ENCODE assay signal across 22 cellular contexts in the genomic region with DNA sequence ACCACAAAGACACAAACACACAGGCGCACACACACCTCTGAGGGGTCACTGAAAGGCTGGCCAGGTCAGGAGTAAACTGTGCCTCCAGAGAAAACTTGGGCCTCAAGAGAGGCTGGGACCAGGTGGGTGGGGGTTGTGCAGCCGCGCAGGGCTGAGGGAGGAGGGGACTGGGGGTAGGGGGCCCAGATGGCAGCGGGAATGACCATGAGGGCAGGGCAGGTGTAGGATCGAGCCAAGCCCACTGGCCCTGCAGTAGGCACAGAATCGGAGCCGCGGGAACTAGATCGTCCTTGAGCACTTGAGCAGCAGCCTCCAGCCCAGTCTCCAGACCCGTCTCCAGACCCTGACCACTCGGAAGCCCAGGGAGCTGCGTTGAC. TPM values are rescaled to one million over a fixed set of nuclear protein-coding genes. Genes with fewer than 3 reads are reported as not detected.
DNase-seq lines count a peak whose midpoint lies in the region; ATAC-seq and TF ChIP-seq lines count a peak whose summit lies in the region.
"Had no signal": no experiment of that assay in that cellular context is flagged by ENCODE, and none has a peak within 500 bp of the region (broad histone marks: within the 10 kb centered on the region; RNA-seq: fewer than 3 reads in every experiment).

No MANE protein-coding gene starts in this region.

- H3K36me3 ChIP-seq in SK-N-SH (replicated peaks in 1 of 2; ENCODE audit: control insufficient read depth in 1 of 2, insufficient read depth in 2 of 2, low read length in 1 of 2): peaks cover 17 to 19% of the 10 kb centered on the region in 2 experiments
- H3K36me3 ChIP-seq: right lobe of liver had no signal

- CTCF ChIA-PET in SK-N-SH (lab: Yijun Ruan, JAX): no interaction called here
- CTCF ChIA-PET in activated CD4-positive, alpha-beta memory T cell treated with anti-CD3 and anti-CD28 coated beads for 36 hours (lab: Charles Lee): interaction anchor here (0.6 kb wide), 1 partner anchor 48 kb away, joined by 3 read pairs; no protein-coding TSS in a partner anchor

- H3K4me3 Mint-ChIP-seq in activated CD4-positive, alpha-beta memory T cell treated with anti-CD3 and anti-CD28 coated beads for 36 hours: no peak overlapping the region
- H3K4me3 Mint-ChIP-seq: dendritic cell treated with granulocyte-macrophage colony-stimulating factor and Interleukin-4, amounts not matched to agents 40 ng/mL and 50 ng/mL, for 4 days; nephron had no signal

- no peaks in the 10 kb centered on the region for H3K27me3 ChIP-seq in SK-N-SH (ENCODE audit: insufficient read depth)
- H3K27me3 ChIP-seq: right lobe of liver had no signal

- ATAC-seq in SK-N-SH treated with all-trans-retinoic acid at 6 μM for 48 hours (peak; percentile 22; the same call in 2 of the 3 replicates), left lobe of liver (no peak), sciatic nerve (no peak), GM18498 (IDR thresholded peaks at IDR 0.05; ENCODE audit: unreplicated experiment) (no peak), HG03520 (IDR thresholded peaks at IDR 0.05; ENCODE audit: unreplicated experiment) (no peak)
- ATAC-seq: right lobe of liver had no signal

- no peaks in the 10 kb centered on the region for H3K9me2 ChIP-seq in SK-N-SH

- no peak for DNase-seq in SK-N-SH
- peak; percentile 7 for DNase-seq in activated CD4-positive, alpha-beta memory T cell treated with anti-CD3 and anti-CD28 coated beads for 36 hours
- DNase-seq in left lobe of liver (ENCODE audit: low spot score): peak; percentile 35
- peak; percentile 49 for DNase-seq in sciatic nerve (ENCODE audit: low spot score)
- no peak for DNase-seq in epidermal melanocyte (ENCODE audit: insufficient read length, low spot score)
- DNase-seq: activated CD4-positive, alpha-beta T cell treated with anti-CD3 and anti-CD28 coated beads for 48 hours; caudate nucleus; hypothalamus; mucosa of descending colon; NCI-H1694; PC-9; Right ventricle myocardium superior; stimulated activated CD4-positive, alpha-beta T cell treated with anti-CD3 and anti-CD28 coated beads, Interleukin-4, amount 100 ng/mL, for 4 hours; stimulated activated naive CD4-positive, alpha-beta T cell treated with Interleukin-2 at 50 U/mL for 16 hours had no signal

- no peak overlapping the region for H3K27ac Mint-ChIP-seq in activated CD4-positive, alpha-beta memory T cell treated with anti-CD3 and anti-CD28 coated beads for 36 hours
- H3K27ac Mint-ChIP-seq: dendritic cell treated with granulocyte-macrophage colony-stimulating factor and Interleukin-4, amounts not matched to agents 40 ng/mL and 50 ng/mL, for 4 days; nephron had no signal

- H3K9me3 ChIP-seq in SK-N-SH: 0 out of 2 replicates have a peak, but pooled peaks cover 3% of the 10 kb centered on the region
- H3K9me3 ChIP-seq: right lobe of liver, thoracic aorta had no signal

- WGBS in SK-N-SH (ENCODE audit: low lambda C conversion rate): 98% methylated on average over 7 of the region's 12 CpGs

- H3K27me3 Mint-ChIP-seq in activated CD4-positive, alpha-beta memory T cell treated with anti-CD3 and anti-CD28 coated beads for 36 hours: no peaks in the 10 kb centered on the region

- no peak for TF ChIP-seq EP300 in SK-N-SH (IDR thresholded peaks at IDR 0.05; ENCODE audit: borderline replicate concordance in 1 of 2, low read depth in 1 of 2, low read length in 1 of 2)

- peaks cover 37% of the 10 kb centered on the region for H3K36me3 Mint-ChIP-seq in activated CD4-positive, alpha-beta memory T cell treated with anti-CD3 and anti-CD28 coated beads for 36 hours

- intact Hi-C loops in activated CD4-positive, alpha-beta memory T cell treated with anti-CD3 and anti-CD28 coated beads for 36 hours (cut with micrococcal nuclease): no loop called here
- intact Hi-C loops in sciatic nerve (cut with DNase I): no loop called here

- H3K4me2 ChIP-seq in SK-N-SH: no peak overlapping the region
- H3K4me2 ChIP-seq: PC-9 had no signal

- H3K27ac ChIP-seq in SK-N-SH (ENCODE audit: low read depth in 2 of 2, low read length in 1 of 2): no peak overlapping the region
- H3K27ac ChIP-seq: 22Rv1, PC-9, right lobe of liver, thoracic aorta had no signal

- no peak overlapping the region for H3K9ac ChIP-seq in SK-N-SH

- H3K4me1 ChIP-seq in SK-N-SH (ENCODE audit: control insufficient read depth in 1 of 2, insufficient read depth in 2 of 2, low read depth in 1 of 2, low read length in 1 of 2): no peaks in the 10 kb centered on the region
- H3K4me1 ChIP-seq: right lobe of liver had no signal

- no peak overlapping the region for H3K4me3 ChIP-seq in SK-N-SH (ENCODE audit: low read depth in 2 of 2, low read length in 1 of 2)
- H3K4me3 ChIP-seq: mucosa of descending colon, PC-9, right lobe of liver, thoracic aorta had no signal

- H3F3A ChIP-seq in SK-N-SH (replicated peaks; ENCODE audit: insufficient read depth): no peaks in the 10 kb centered on the region

- POLR2A ChIA-PET in SK-N-SH (lab: Yijun Ruan, JAX): no interaction called here
- POLR2A ChIA-PET in activated CD4-positive, alpha-beta memory T cell treated with anti-CD3 and anti-CD28 coated beads for 36 hours (lab: Charles Lee): no interaction called here

- H3K9me3 Mint-ChIP-seq in activated CD4-positive, alpha-beta memory T cell treated with anti-CD3 and anti-CD28 coated beads for 36 hours: peaks cover 18% of the 10 kb centered on the region

- no peak for TF ChIP-seq RAD21 in SK-N-SH (IDR thresholded peaks at IDR 0.05; ENCODE audit: low read length)

- H3K4me1 Mint-ChIP-seq in activated CD4-positive, alpha-beta memory T cell treated with anti-CD3 and anti-CD28 coated beads for 36 hours (ENCODE audit: low read depth): no peaks in the 10 kb centered on the region

- no peak overlapping the region for H2AFZ ChIP-seq in SK-N-SH (ENCODE audit: low read depth)
- H2AFZ ChIP-seq: PC-9 had no signal

- no peaks in the 10 kb centered on the region for H3K79me2 ChIP-seq in SK-N-SH (ENCODE audit: insufficient read depth)

- H4K20me1 ChIP-seq in SK-N-SH (ENCODE audit: insufficient read depth): no peaks in the 10 kb centered on the region

- TF ChIP-seq CTCF in SK-N-SH (IDR thresholded peaks at IDR 0.05): no peak

TF ChIP-seq in SK-N-SH treated with all-trans-retinoic acid at 6 μM for 48 hours, 23 proteins besides CTCF, POLR2A, EP300 and RAD21:
- TF ChIP-seq TOX (CRISPR knock-in tag; IDR thresholded peaks at IDR 0.05; ENCODE audit: borderline replicate concordance): no peak
- no peak for TF ChIP-seq ZFP3 (CRISPR knock-in tag; IDR thresholded peaks at IDR 0.05)

TF ChIP-seq in SK-N-SH, 30 proteins besides CTCF, POLR2A, EP300 and RAD21:
- TF ChIP-seq NFIC (IDR thresholded peaks at IDR 0.05; ENCODE audit: borderline replicate concordance): no peak

RNA-seq across cellular contexts. Expression of gene ANKMY1, which starts 36.8 kb away (rescaled TPM):
- 12.1 and 15.9 TPM in 2 replicates for polyA plus RNA-seq in SK-N-SH (2012; rRNA removed)
- 5.0 and 7.1 TPM in 2 replicates for polyA plus RNA-seq in SK-N-SH (2012; cell fraction: cytosol; rRNA removed)
- polyA plus RNA-seq in SK-N-SH (2012; cell fraction: nucleus; rRNA removed): 56.7 and 59.6 TPM in 2 replicates
- 10 to 100 TPM; 18.4 to 19.1 TPM for total RNA-seq in activated CD4-positive, alpha-beta memory T cell treated with anti-CD3 and anti-CD28 coated beads for 36 hours
- total RNA-seq in left lobe of liver (13.1 TPM), sciatic nerve (30.7 TPM)

RNA-seq across cellular contexts. Expression of gene DUSP28, which starts 39.2 kb away (rescaled TPM):
- 4.1 and 6.4 TPM in 2 replicates for polyA plus RNA-seq in SK-N-SH (2012; rRNA removed)
- 5.2 and 5.8 TPM in 2 replicates for polyA plus RNA-seq in SK-N-SH (2012; cell fraction: cytosol; rRNA removed)
- 4.5 and 5.9 TPM in 2 replicates for polyA plus RNA-seq in SK-N-SH (2012; cell fraction: nucleus; rRNA removed)
- 1 to 10 TPM; 4.1 to 4.2 TPM for total RNA-seq in activated CD4-positive, alpha-beta memory T cell treated with anti-CD3 and anti-CD28 coated beads for 36 hours
- total RNA-seq in left lobe of liver: 2.0 TPM
- 4.5 TPM for total RNA-seq in sciatic nerve

RNA-seq across cellular contexts. Expression of gene RNPEPL1, which starts 47.3 kb away (rescaled TPM):
- polyA plus RNA-seq in SK-N-SH (2012; rRNA removed): 13.3 and 14.3 TPM in 2 replicates
- 4.9 and 9.6 TPM in 2 replicates for polyA plus RNA-seq in SK-N-SH (2012; cell fraction: cytosol; rRNA removed)
- 41.2 and 59.3 TPM in 2 replicates for polyA plus RNA-seq in SK-N-SH (2012; cell fraction: nucleus; rRNA removed)
- 10 to 100 TPM; 55.2 to 56.0 TPM for total RNA-seq in activated CD4-positive, alpha-beta memory T cell treated with anti-CD3 and anti-CD28 coated beads for 36 hours
- total RNA-seq in left lobe of liver: 40.6 TPM
- total RNA-seq in sciatic nerve: 38.8 TPM

Comparison
In these comparisons a context has a peak if more than half of its experiments do, and no peak if none do; other contexts are left out.
1. DNase-seq: peak in activated CD4-positive, alpha-beta memory T cell treated with anti-CD3 and anti-CD28 coated beads for 36 hours (single experiment), left lobe of liver (single experiment) and sciatic nerve (single experiment); none in SK-N-SH (single experiment) and epidermal melanocyte (single experiment).